In the genomic region with DNA sequence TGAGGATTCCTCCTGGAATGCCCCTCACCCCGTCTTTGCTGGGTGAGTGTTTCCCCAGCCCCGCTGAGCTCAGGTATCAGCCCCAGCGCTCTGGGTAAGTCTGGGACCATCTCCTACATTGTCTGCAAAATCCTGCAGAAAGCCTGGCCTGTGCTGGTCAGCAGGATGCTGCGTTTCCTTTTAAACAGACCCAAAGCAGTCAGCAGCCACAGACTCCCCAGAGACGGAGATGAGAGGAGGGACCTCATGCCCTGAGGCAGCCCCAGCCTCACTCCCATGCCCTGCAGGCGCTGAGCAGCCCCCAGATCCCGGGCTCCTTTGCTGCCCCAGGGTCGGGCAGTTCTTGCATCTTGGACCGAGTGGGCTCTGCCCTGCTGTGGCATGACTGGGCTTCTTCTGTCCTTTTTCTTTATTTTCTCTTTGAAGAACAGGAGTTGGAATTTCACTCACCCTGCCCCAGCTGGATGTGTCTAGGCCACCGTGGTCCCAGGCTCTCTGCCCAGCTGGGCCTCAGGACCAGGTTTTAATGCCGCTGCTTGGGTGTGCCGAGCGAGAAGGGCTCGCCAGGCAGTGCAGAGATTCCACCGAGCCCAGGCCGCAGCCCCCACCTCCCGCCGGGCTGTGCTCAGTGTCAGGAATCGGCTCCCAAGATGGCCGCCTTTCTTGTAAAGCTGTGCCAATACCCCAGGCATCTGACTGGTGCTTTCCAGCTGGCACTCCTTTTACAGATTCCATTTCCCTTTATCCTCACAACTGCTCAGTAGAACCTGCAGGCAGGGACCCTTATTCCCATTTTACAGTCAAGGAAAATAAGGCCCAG, we compare ENCODE assay signal across 10 cellular contexts. TPM values are rescaled to one million over a fixed set of nuclear protein-coding genes. Genes with fewer than 3 reads are reported as not detected.
DNase-seq lines count a peak whose midpoint lies in the region; ATAC-seq lines count a peak whose summit lies in the region.
"Had no signal": no experiment of that assay in that cellular context is flagged by ENCODE, and none has a peak within 500 bp of the region (broad histone marks: within the 10 kb centered on the region; RNA-seq: fewer than 3 reads in every experiment).

No MANE protein-coding gene starts in this region.

- H3K36me3 ChIP-seq in skeletal muscle satellite cell (ENCODE audit: insufficient read depth, low read length) = peaks cover 23% of the 10 kb centered on the region

- peak overlapping the region; percentile 52 for H3K4me2 ChIP-seq in skeletal muscle satellite cell (ENCODE audit: low read length)

- H3K9ac ChIP-seq in skeletal muscle satellite cell (ENCODE audit: low read depth, low read length) = peak overlapping the region; percentile 76

- peaks cover 72% of the 10 kb centered on the region for H3K4me1 ChIP-seq in skeletal muscle satellite cell (ENCODE audit: control insufficient read depth, insufficient read depth, low read length)

- intact Hi-C loops in Right ventricle myocardium superior (cut with DNase I) = loop anchor here (5.0 kb wide), 1 partner anchor 102 kb away; a partner anchor contains a TSS

- no peaks in the 10 kb centered on the region for H3K27me3 ChIP-seq in skeletal muscle satellite cell (ENCODE audit: control insufficient read depth, insufficient read depth, low read length)

- DNase-seq in ELF-1 (ENCODE audit: low read depth, low spot score) (peak; percentile 27), Right ventricle myocardium superior (no peak)
- no peak for DNase-seq in activated CD8-positive, alpha-beta memory T cell treated with anti-CD3 and anti-CD28 coated beads, Interleukin-2, amount 50 U/mL, for 48 hours
- DNase-seq: activated T-cell treated with anti-CD3 and anti-CD28 coated beads, Interleukin-2, amount 50 U/mL, for 24 hours; COR-L47 had no signal

- peak overlapping the region; percentile 1 for H3K27ac ChIP-seq in angular gyrus (ENCODE audit: low read depth, low read length)

- H3K4me3 ChIP-seq in skeletal muscle satellite cell (ENCODE audit: low read length) = peak overlapping the region; percentile 23

- H3K9me3 ChIP-seq in skeletal muscle satellite cell (replicated peaks; ENCODE audit: low read length) = no peaks in the 10 kb centered on the region

- ATAC-seq in Right ventricle myocardium superior (ENCODE audit: poor library complexity) (peak; percentile 42), HG02763 (IDR thresholded peaks at IDR 0.05; ENCODE audit: unreplicated experiment) (no peak), GM21619 (IDR thresholded peaks at IDR 0.05; ENCODE audit: unreplicated experiment) (no peak), GM21390 (IDR thresholded peaks at IDR 0.05; ENCODE audit: unreplicated experiment) (no peak)

RNA-seq across cellular contexts. Expression of a gene that starts 43.6 kb away (rescaled TPM):
- 33.2 TPM for total RNA-seq in Right ventricle myocardium superior
- total RNA-seq in skeletal muscle satellite cell (2012; rRNA removed) = 312 and 358 TPM in 2 replicates
